ENCODE assay signal across 19 cellular contexts in the genomic region with DNA sequence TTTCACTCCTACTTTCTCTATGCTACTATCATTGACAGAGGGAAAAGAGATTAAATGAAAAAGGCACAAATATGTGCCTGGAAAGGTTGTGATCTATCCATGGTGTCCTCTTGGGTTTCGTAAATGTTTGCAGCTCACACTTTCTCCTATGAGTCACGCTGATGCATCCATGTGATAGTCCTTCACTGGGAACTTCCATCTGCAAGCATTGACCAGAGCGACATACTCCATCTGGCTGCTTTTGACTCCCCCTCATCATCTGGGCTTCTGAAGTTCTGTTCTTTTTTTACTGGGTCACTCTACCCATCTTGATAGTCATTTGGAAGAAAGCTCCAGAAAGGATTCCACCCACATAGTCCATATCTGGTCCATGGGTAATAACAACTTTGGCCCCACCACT.
"Had no signal": no experiment of that assay in that cellular context is flagged by ENCODE, and none has a peak within 500 bp of the region (broad histone marks: within the 10 kb centered on the region; RNA-seq: fewer than 3 reads in every experiment).

No MANE protein-coding gene starts in this region.

- H3K27me3 Mint-ChIP-seq: naive thymus-derived CD4-positive, alpha-beta T cell; natural killer cell treated with Interleukin-12 subunit alpha and Interleukin-12 subunit beta and Interleukin-15 and Interleukin-18, amount 100 ng/mL, for 72 hours; progenitor cell of endocrine pancreas; stimulated activated naive B cell treated with anti-CD40 and anti-IgM and Interleukin-4, amounts not matched to agents 10 μg/mL and 1 μg/mL and 100 μg/mL, for 72 hours had no signal

- DNase-seq: islet precursor cell; left ventricle myocardium inferior; midbrain; mucosa of descending colon; naive thymus-derived CD4-positive, alpha-beta T cell; ovary; right lobe of liver; stimulated activated CD4-positive, alpha-beta T cell treated with anti-CD3 and anti-CD28 coated beads, Interleukin-1b, Interleukin-23, amount 100 ng/mL, for 48 hours; stimulated activated CD4-positive, alpha-beta T cell treated with anti-CD3 and anti-CD28 coated beads, Interleukin-2, amount 100 ng/mL, for 48 hours; stimulated activated CD4-positive, alpha-beta T cell treated with anti-CD3 and anti-CD28 coated beads, Interleukin-4, amount 100 ng/mL, for 4 hours; stimulated activated CD8-positive, alpha-beta memory T cell treated with anti-CD3 and anti-CD28 coated beads, Interleukin-4, amount 100 ng/mL, for 48 hours; stimulated activated naive B cell treated with anti-CD40 and anti-IgM and Interleukin-4, amounts not matched to agents 10 μg/mL and 1 μg/mL and 100 μg/mL, for 72 hours; stimulated activated naive CD8-positive, alpha-beta T cell treated with anti-CD3 and anti-CD28 coated beads, Interleukin-15, Interleukin-2, amounts not matched to agents 100 U/mL and 50 U/mL, for 24 hours; stomach; testis; thyroid gland; transverse colon had no signal

- H3K27ac Mint-ChIP-seq: naive thymus-derived CD4-positive, alpha-beta T cell; natural killer cell treated with Interleukin-12 subunit alpha and Interleukin-12 subunit beta and Interleukin-15 and Interleukin-18, amount 100 ng/mL, for 72 hours; progenitor cell of endocrine pancreas; stimulated activated naive B cell treated with anti-CD40 and anti-IgM and Interleukin-4, amounts not matched to agents 10 μg/mL and 1 μg/mL and 100 μg/mL, for 72 hours had no signal

- H3K4me1 Mint-ChIP-seq: naive thymus-derived CD4-positive, alpha-beta T cell; stimulated activated naive B cell treated with anti-CD40 and anti-IgM and Interleukin-4, amounts not matched to agents 10 μg/mL and 1 μg/mL and 100 μg/mL, for 72 hours had no signal

- ATAC-seq: mucosa of descending colon; naive thymus-derived CD4-positive, alpha-beta T cell; natural killer cell treated with Interleukin-12 subunit alpha and Interleukin-12 subunit beta and Interleukin-15 and Interleukin-18, amount 100 ng/mL, for 72 hours; right lobe of liver; stimulated activated naive B cell treated with anti-CD40 and anti-IgM and Interleukin-4, amounts not matched to agents 10 μg/mL and 1 μg/mL and 100 μg/mL, for 72 hours; stimulated activated naive CD8-positive, alpha-beta T cell treated with anti-CD3 and anti-CD28 coated beads, Interleukin-15, Interleukin-2, amounts not matched to agents 100 U/mL and 50 U/mL, for 24 hours had no signal

- H3K36me3 Mint-ChIP-seq: naive thymus-derived CD4-positive, alpha-beta T cell; stimulated activated naive B cell treated with anti-CD40 and anti-IgM and Interleukin-4, amounts not matched to agents 10 μg/mL and 1 μg/mL and 100 μg/mL, for 72 hours had no signal

- H3K4me3 Mint-ChIP-seq: naive thymus-derived CD4-positive, alpha-beta T cell; natural killer cell treated with Interleukin-12 subunit alpha and Interleukin-12 subunit beta and Interleukin-15 and Interleukin-18, amount 100 ng/mL, for 72 hours; stimulated activated naive B cell treated with anti-CD40 and anti-IgM and Interleukin-4, amounts not matched to agents 10 μg/mL and 1 μg/mL and 100 μg/mL, for 72 hours had no signal
